Comparison of ENCODE assay signal across 8 cellular contexts in the genomic region with DNA sequence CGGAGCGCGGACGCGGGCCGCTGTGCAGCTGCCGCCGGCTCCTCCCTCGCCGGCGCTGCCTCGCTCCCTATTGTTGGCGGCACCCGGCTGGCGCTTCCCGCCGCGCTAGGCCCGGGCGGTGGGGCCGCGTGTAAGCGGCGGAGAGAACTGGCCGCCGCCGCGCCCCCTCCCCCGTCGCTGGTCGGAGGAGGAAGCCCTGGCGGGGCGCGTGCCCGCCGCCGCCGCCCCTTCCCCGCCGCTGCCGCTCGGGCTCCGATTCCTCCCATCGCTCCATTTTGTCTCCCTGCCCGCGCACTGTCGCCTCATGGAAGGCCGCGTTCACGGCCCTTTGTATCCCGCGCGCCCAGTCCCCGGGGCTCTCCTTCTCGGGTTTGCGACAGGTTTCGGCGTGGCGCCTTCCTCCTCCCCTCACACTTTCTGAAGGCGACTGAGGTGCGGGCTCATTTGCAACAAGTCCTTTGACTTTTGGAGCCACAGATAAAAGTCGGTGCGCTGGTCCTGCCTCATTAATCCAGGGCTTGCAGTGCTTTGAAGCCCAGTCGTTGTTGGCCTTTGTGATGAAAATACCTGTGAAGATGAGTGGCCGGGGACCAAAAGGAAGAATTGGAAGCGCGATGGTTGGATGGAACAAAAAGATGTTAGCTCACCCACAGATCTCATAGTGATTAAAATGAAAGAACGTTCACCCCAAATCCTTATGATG. TPM values are rescaled to one million over a fixed set of nuclear protein-coding genes. Genes with fewer than 3 reads are reported as not detected.
DNase-seq lines count a peak whose midpoint lies in the region; ATAC-seq and TF ChIP-seq lines count a peak whose summit lies in the region.

No MANE protein-coding gene starts in this region.

- peak overlapping the region; percentile 84 for H3K27ac ChIP-seq in layer of hippocampus (ENCODE audit: low read depth, low read length)

- H3K4me3 ChIP-seq in GM12865 (ENCODE audit: low read depth, low read length) (peak overlapping the region; percentile 88), H7 (ENCODE audit: insufficient read depth, low read depth, low read length) (peak overlapping the region; percentile 77)

- H3K4me1 Mint-ChIP-seq in central memory CD8-positive, alpha-beta T cell = peaks cover 38% of the 10 kb centered on the region

- H3K9me3 Mint-ChIP-seq in central memory CD8-positive, alpha-beta T cell = no peaks in the 10 kb centered on the region

- H3K36me3 Mint-ChIP-seq in central memory CD8-positive, alpha-beta T cell (ENCODE audit: insufficient read depth) = peaks cover 20% of the 10 kb centered on the region

- no peaks in the 10 kb centered on the region; the same call in 1 of the 2 replicates for H3K36me3 ChIP-seq in H7 (replicated peaks; ENCODE audit: control insufficient read depth, insufficient read depth, low read length)

- H3K27me3 Mint-ChIP-seq in central memory CD8-positive, alpha-beta T cell = no peaks in the 10 kb centered on the region

- H3K27ac Mint-ChIP-seq in central memory CD8-positive, alpha-beta T cell (ENCODE audit: low read depth) = peak overlapping the region; percentile 99

- peak; percentile 58 for DNase-seq in GM12865 (ENCODE audit: low read depth)
- peak; percentile 63 for DNase-seq in H7
- peak; percentile 39 for DNase-seq in M059J (ENCODE audit: low read depth)
- peak; percentile 7 for DNase-seq in activated CD4-positive, CD25-positive, alpha-beta regulatory T cell treated with anti-CD3 and anti-CD28 coated beads, Interleukin-2, amount 50 U/mL, for 16 hours (ENCODE audit: low read depth, low spot score)
- DNase-seq in central memory CD8-positive, alpha-beta T cell (ENCODE audit: low spot score in 2 of 2) = peak; percentile 41 to 42
- peak; percentile 12 to 30 (median 24) for DNase-seq in stimulated activated CD4-positive, alpha-beta T cell treated with anti-CD3 and anti-CD28 coated beads, Interleukin-1b, Interleukin-23, amount 100 ng/mL, for 24 hours (ENCODE audit: low read depth in 4 of 4, low spot score in 1 of 4)
- no peak for DNase-seq in GM19240 (ENCODE audit: insufficient read length, low spot score)

- peak; percentile 35 for ATAC-seq in central memory CD8-positive, alpha-beta T cell (replicated peaks; ENCODE audit: extremely low read depth, poor library complexity, severe bottlenecking)

- TF ChIP-seq CTCF in GM12865 (IDR thresholded peaks at IDR 0.05; ENCODE audit: insufficient read depth, low read depth, low read length, missing control alignments) = no peak

- H3K4me3 Mint-ChIP-seq in central memory CD8-positive, alpha-beta T cell = peak overlapping the region; percentile 100

- no peaks in the 10 kb centered on the region for H3K27me3 ChIP-seq in H7 (ENCODE audit: control insufficient read depth, insufficient read depth, low read length)
- H3K27me3 ChIP-seq in layer of hippocampus (ENCODE audit: control insufficient read depth, insufficient read depth, low read length) = no peaks in the 10 kb centered on the region

RNA-seq across cellular contexts. Expression of gene CPSF6, which starts 0.7 kb away (rescaled TPM):
- 38.0 and 51.5 TPM in 2 replicates for total RNA-seq in H7 (2014; rRNA removed; shearing (Covaris generic))
- total RNA-seq in M059J (2014; rRNA removed; shearing (Covaris generic)) = 18.3 and 31.9 TPM in 2 replicates
